In the genomic region with DNA sequence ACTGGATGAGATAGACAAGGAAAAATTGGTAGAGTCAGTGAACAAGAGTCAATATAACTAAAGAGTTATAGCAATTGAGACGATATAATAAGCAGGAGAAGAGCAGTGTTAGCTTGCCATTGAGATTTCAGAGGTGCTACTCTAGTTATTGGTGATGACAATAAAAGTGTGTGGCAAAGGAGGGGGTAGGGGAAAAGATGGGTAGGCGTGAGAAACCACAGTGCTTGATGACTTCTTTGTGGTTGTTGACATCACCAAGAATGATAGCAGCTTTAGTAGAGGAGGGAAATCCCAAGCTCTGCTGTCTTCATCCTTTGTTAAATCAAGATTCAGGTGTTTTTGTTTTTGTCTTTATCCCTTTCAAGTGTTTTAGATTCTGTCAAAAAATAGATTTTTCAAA, we compare ENCODE assay signal across 1 cellular context.
TF ChIP-seq lines count a peak whose summit lies in the region.

No MANE protein-coding gene starts in this region.

TF ChIP-seq in GM12878, 131 proteins besides CTCF, POLR2A, EP300 and RAD21 (continued from another document and continues in another):
- TF ChIP-seq, protein P1, sequence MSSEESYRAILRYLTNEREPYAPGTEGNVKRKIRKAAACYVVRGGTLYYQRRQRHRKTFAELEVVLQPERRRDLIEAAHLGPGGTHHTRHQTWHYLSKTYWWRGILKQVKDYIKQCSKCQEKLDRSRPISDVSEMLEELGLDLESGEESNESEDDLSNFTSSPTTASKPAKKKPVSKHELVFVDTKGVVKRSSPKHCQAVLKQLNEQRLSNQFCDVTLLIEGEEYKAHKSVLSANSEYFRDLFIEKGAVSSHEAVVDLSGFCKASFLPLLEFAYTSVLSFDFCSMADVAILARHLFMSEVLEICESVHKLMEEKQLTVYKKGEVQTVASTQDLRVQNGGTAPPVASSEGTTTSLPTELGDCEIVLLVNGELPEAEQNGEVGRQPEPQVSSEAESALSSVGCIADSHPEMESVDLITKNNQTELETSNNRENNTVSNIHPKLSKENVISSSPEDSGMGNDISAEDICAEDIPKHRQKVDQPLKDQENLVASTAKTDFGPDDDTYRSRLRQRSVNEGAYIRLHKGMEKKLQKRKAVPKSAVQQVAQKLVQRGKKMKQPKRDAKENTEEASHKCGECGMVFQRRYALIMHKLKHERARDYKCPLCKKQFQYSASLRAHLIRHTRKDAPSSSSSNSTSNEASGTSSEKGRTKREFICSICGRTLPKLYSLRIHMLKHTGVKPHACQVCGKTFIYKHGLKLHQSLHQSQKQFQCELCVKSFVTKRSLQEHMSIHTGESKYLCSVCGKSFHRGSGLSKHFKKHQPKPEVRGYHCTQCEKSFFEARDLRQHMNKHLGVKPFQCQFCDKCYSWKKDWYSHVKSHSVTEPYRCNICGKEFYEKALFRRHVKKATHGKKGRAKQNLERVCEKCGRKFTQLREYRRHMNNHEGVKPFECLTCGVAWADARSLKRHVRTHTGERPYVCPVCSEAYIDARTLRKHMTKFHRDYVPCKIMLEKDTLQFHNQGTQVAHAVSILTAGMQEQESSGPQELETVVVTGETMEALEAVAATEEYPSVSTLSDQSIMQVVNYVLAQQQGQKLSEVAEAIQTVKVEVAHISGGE (CRISPR knock-in tag; IDR thresholded peaks at IDR 0.05), result no peak
- no peak for TF ChIP-seq SRF (IDR thresholded peaks at IDR 0.05; ENCODE audit: low read depth in 2 of 2, low read length in 2 of 2)
- TF ChIP-seq ZBED1 (IDR thresholded peaks at IDR 0.05; ENCODE audit: borderline replicate concordance), result 0 out of 2 replicates have a peak, but pooled peaks have one; percentile 27
- TF ChIP-seq, protein P2, sequence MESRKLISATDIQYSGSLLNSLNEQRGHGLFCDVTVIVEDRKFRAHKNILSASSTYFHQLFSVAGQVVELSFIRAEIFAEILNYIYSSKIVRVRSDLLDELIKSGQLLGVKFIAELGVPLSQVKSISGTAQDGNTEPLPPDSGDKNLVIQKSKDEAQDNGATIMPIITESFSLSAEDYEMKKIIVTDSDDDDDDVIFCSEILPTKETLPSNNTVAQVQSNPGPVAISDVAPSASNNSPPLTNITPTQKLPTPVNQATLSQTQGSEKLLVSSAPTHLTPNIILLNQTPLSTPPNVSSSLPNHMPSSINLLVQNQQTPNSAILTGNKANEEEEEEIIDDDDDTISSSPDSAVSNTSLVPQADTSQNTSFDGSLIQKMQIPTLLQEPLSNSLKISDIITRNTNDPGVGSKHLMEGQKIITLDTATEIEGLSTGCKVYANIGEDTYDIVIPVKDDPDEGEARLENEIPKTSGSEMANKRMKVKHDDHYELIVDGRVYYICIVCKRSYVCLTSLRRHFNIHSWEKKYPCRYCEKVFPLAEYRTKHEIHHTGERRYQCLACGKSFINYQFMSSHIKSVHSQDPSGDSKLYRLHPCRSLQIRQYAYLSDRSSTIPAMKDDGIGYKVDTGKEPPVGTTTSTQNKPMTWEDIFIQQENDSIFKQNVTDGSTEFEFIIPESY (IDR thresholded peaks at IDR 0.05), result no peak
- TF ChIP-seq ZNF622 (IDR thresholded peaks at IDR 0.05), result no peak
- TF ChIP-seq, protein P3, sequence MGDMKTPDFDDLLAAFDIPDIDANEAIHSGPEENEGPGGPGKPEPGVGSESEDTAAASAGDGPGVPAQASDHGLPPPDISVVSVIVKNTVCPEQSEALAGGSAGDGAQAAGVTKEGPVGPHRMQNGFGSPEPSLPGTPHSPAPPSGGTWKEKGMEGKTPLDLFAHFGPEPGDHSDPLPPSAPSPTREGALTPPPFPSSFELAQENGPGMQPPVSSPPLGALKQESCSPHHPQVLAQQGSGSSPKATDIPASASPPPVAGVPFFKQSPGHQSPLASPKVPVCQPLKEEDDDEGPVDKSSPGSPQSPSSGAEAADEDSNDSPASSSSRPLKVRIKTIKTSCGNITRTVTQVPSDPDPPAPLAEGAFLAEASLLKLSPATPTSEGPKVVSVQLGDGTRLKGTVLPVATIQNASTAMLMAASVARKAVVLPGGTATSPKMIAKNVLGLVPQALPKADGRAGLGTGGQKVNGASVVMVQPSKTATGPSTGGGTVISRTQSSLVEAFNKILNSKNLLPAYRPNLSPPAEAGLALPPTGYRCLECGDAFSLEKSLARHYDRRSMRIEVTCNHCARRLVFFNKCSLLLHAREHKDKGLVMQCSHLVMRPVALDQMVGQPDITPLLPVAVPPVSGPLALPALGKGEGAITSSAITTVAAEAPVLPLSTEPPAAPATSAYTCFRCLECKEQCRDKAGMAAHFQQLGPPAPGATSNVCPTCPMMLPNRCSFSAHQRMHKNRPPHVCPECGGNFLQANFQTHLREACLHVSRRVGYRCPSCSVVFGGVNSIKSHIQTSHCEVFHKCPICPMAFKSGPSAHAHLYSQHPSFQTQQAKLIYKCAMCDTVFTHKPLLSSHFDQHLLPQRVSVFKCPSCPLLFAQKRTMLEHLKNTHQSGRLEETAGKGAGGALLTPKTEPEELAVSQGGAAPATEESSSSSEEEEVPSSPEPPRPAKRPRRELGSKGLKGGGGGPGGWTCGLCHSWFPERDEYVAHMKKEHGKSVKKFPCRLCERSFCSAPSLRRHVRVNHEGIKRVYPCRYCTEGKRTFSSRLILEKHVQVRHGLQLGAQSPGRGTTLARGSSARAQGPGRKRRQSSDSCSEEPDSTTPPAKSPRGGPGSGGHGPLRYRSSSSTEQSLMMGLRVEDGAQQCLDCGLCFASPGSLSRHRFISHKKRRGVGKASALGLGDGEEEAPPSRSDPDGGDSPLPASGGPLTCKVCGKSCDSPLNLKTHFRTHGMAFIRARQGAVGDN (IDR thresholded peaks at IDR 0.05), result no peak
- TF ChIP-seq, protein P4, sequence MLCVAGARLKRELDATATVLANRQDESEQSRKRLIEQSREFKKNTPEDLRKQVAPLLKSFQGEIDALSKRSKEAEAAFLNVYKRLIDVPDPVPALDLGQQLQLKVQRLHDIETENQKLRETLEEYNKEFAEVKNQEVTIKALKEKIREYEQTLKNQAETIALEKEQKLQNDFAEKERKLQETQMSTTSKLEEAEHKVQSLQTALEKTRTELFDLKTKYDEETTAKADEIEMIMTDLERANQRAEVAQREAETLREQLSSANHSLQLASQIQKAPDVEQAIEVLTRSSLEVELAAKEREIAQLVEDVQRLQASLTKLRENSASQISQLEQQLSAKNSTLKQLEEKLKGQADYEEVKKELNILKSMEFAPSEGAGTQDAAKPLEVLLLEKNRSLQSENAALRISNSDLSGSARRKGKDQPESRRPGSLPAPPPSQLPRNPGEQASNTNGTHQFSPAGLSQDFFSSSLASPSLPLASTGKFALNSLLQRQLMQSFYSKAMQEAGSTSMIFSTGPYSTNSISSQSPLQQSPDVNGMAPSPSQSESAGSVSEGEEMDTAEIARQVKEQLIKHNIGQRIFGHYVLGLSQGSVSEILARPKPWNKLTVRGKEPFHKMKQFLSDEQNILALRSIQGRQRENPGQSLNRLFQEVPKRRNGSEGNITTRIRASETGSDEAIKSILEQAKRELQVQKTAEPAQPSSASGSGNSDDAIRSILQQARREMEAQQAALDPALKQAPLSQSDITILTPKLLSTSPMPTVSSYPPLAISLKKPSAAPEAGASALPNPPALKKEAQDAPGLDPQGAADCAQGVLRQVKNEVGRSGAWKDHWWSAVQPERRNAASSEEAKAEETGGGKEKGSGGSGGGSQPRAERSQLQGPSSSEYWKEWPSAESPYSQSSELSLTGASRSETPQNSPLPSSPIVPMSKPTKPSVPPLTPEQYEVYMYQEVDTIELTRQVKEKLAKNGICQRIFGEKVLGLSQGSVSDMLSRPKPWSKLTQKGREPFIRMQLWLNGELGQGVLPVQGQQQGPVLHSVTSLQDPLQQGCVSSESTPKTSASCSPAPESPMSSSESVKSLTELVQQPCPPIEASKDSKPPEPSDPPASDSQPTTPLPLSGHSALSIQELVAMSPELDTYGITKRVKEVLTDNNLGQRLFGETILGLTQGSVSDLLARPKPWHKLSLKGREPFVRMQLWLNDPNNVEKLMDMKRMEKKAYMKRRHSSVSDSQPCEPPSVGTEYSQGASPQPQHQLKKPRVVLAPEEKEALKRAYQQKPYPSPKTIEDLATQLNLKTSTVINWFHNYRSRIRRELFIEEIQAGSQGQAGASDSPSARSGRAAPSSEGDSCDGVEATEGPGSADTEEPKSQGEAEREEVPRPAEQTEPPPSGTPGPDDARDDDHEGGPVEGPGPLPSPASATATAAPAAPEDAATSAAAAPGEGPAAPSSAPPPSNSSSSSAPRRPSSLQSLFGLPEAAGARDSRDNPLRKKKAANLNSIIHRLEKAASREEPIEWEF (IDR thresholded peaks at IDR 0.05; ENCODE audit: insufficient replicate concordance, low read depth, low read length), result no peak
- no peak for TF ChIP-seq FOS (IDR thresholded peaks at IDR 0.05; ENCODE audit: borderline replicate concordance, extremely low read depth, insufficient read length)
- TF ChIP-seq NFIC (IDR thresholded peaks at IDR 0.05; ENCODE audit: low read depth, low read length), result peak; percentile 62; the same call in 1 of the 2 replicates
- TF ChIP-seq LARP7 (IDR thresholded peaks at IDR 0.05), result no peak
- TF ChIP-seq, protein P5, sequence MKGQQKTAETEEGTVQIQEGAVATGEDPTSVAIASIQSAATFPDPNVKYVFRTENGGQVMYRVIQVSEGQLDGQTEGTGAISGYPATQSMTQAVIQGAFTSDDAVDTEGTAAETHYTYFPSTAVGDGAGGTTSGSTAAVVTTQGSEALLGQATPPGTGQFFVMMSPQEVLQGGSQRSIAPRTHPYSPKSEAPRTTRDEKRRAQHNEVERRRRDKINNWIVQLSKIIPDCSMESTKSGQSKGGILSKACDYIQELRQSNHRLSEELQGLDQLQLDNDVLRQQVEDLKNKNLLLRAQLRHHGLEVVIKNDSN (IDR thresholded peaks at IDR 0.05; ENCODE audit: borderline replicate concordance, extremely low read length, insufficient read depth, low read depth, low read length), result no peak
- TF ChIP-seq, protein P6, sequence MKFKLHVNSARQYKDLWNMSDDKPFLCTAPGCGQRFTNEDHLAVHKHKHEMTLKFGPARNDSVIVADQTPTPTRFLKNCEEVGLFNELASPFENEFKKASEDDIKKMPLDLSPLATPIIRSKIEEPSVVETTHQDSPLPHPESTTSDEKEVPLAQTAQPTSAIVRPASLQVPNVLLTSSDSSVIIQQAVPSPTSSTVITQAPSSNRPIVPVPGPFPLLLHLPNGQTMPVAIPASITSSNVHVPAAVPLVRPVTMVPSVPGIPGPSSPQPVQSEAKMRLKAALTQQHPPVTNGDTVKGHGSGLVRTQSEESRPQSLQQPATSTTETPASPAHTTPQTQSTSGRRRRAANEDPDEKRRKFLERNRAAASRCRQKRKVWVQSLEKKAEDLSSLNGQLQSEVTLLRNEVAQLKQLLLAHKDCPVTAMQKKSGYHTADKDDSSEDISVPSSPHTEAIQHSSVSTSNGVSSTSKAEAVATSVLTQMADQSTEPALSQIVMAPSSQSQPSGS (IDR thresholded peaks at IDR 0.05; ENCODE audit: low read length), result peak; percentile 87
- no peak for TF ChIP-seq SMAD1 (IDR thresholded peaks at IDR 0.05; ENCODE audit: low read depth, partially characterized antibody)
- TF ChIP-seq, protein P7, sequence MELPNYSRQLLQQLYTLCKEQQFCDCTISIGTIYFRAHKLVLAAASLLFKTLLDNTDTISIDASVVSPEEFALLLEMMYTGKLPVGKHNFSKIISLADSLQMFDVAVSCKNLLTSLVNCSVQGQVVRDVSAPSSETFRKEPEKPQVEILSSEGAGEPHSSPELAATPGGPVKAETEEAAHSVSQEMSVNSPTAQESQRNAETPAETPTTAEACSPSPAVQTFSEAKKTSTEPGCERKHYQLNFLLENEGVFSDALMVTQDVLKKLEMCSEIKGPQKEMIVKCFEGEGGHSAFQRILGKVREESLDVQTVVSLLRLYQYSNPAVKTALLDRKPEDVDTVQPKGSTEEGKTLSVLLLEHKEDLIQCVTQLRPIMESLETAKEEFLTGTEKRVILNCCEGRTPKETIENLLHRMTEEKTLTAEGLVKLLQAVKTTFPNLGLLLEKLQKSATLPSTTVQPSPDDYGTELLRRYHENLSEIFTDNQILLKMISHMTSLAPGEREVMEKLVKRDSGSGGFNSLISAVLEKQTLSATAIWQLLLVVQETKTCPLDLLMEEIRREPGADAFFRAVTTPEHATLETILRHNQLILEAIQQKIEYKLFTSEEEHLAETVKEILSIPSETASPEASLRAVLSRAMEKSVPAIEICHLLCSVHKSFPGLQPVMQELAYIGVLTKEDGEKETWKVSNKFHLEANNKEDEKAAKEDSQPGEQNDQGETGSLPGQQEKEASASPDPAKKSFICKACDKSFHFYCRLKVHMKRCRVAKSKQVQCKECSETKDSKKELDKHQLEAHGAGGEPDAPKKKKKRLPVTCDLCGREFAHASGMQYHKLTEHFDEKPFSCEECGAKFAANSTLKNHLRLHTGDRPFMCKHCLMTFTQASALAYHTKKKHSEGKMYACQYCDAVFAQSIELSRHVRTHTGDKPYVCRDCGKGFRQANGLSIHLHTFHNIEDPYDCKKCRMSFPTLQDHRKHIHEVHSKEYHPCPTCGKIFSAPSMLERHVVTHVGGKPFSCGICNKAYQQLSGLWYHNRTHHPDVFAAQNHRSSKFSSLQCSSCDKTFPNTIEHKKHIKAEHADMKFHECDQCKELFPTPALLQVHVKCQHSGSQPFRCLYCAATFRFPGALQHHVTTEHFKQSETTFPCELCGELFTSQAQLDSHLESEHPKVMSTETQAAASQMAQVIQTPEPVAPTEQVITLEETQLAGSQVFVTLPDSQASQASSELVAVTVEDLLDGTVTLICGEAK (IDR thresholded peaks at IDR 0.05; ENCODE audit: borderline replicate concordance), result no peak
- TF ChIP-seq, protein P8, sequence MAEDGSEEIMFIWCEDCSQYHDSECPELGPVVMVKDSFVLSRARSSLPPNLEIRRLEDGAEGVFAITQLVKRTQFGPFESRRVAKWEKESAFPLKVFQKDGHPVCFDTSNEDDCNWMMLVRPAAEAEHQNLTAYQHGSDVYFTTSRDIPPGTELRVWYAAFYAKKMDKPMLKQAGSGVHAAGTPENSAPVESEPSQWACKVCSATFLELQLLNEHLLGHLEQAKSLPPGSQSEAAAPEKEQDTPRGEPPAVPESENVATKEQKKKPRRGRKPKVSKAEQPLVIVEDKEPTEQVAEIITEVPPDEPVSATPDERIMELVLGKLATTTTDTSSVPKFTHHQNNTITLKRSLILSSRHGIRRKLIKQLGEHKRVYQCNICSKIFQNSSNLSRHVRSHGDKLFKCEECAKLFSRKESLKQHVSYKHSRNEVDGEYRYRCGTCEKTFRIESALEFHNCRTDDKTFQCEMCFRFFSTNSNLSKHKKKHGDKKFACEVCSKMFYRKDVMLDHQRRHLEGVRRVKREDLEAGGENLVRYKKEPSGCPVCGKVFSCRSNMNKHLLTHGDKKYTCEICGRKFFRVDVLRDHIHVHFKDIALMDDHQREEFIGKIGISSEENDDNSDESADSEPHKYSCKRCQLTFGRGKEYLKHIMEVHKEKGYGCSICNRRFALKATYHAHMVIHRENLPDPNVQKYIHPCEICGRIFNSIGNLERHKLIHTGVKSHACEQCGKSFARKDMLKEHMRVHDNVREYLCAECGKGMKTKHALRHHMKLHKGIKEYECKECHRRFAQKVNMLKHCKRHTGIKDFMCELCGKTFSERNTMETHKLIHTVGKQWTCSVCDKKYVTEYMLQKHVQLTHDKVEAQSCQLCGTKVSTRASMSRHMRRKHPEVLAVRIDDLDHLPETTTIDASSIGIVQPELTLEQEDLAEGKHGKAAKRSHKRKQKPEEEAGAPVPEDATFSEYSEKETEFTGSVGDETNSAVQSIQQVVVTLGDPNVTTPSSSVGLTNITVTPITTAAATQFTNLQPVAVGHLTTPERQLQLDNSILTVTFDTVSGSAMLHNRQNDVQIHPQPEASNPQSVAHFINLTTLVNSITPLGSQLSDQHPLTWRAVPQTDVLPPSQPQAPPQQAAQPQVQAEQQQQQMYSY (CRISPR knock-in tag; IDR thresholded peaks at IDR 0.05), result no peak
- no peak for TF ChIP-seq STAT1 (conservative IDR thresholded peaks at IDR 0.05)
- TF ChIP-seq NRF1 (conservative IDR thresholded peaks at IDR 0.05; ENCODE audit: low read depth, low read length), result no peak
